Comparison of ENCODE assay signal across 20 cellular contexts in the genomic region with DNA sequence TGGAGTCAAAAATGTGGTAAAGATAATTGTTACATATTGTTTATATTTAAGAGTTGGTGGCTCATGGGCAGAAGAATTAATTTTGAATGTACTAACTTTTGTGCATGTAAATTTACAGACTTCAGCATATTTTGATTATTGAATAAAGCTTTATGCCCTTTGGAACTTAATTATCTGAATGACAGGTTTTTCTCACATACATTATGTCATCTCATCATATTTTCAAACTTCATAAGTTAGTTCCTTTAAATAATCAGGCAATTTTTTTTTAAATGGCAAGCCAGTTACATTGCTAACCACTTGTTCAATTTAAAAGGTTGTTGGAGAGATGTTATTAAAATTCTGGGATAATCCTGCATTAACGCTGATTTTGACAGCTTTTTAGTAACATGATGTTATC.
DNase-seq lines count a peak whose midpoint lies in the region; ATAC-seq, FAIRE-seq and TF ChIP-seq lines count a peak whose summit lies in the region.
"Had no signal": no experiment of that assay in that cellular context is flagged by ENCODE, and none has a peak within 500 bp of the region (broad histone marks: within the 10 kb centered on the region; RNA-seq: fewer than 3 reads in every experiment).

No MANE protein-coding gene starts in this region.

- CTCF ChIA-PET in A549 (lab: Yijun Ruan, JAX) = no interaction called here

- no peak overlapping the region for H3K4me3 ChIP-seq in A549
- H3K4me3 ChIP-seq: HAP-1 had no signal

- no peak overlapping the region for H3K4me3 Mint-ChIP-seq in activated T-cell treated with anti-CD3 and anti-CD28 coated beads, Interleukin-2, amount 50 U/mL, for 72 hours
- H3K4me3 Mint-ChIP-seq: CD4-positive, alpha-beta memory T cell; HFFc6 had no signal

- no peaks in the 10 kb centered on the region for H3K4me1 Mint-ChIP-seq in activated T-cell treated with anti-CD3 and anti-CD28 coated beads, Interleukin-2, amount 50 U/mL, for 72 hours (ENCODE audit: low read depth)
- H3K4me1 Mint-ChIP-seq: CD4-positive, alpha-beta memory T cell had no signal

- no peaks in the 10 kb centered on the region for H3K36me3 Mint-ChIP-seq in activated T-cell treated with anti-CD3 and anti-CD28 coated beads, Interleukin-2, amount 50 U/mL, for 72 hours (ENCODE audit: insufficient read depth in 2 of 2)
- H3K36me3 Mint-ChIP-seq: CD4-positive, alpha-beta memory T cell had no signal

- DNase-seq in A549 (ENCODE audit: low read depth in 1 of 2, low spot score in 1 of 2) (no peak), SIG-M5 (lab: John Stamatoyannopoulos, UW) (no peak)
- no peak for DNase-seq in activated T-cell treated with anti-CD3 and anti-CD28 coated beads, Interleukin-2, amount 50 U/mL, for 72 hours
- DNase-seq: 8988T; C1 segment of cervical spinal cord; Calu3; CD4-positive, alpha-beta memory T cell; COR-L47; DMS53; DMS79 treated with DMSO at 0.1 percent for 48 hours; GF-D8; GOT3; HFFc6 had no signal

- no peak for FAIRE-seq in A549 (lab: Jason Lieb, UNC)
- FAIRE-seq: GM12891, GM18507 had no signal

- H3K27ac ChIP-seq in A549 = no peak overlapping the region
- H3K27ac ChIP-seq in angular gyrus (ENCODE audit: low read depth, low read length) = peak overlapping the region; percentile 8
- H3K27ac ChIP-seq in layer of hippocampus (ENCODE audit: low read depth, low read length) = peak overlapping the region; percentile 25
- peak overlapping the region; percentile 31 for H3K27ac ChIP-seq in temporal lobe (ENCODE audit: low read depth, low read length)

- no peak for TF ChIP-seq EP300 in A549 (IDR thresholded peaks at IDR 0.05)

- no peaks in the 10 kb centered on the region for H3K27me3 ChIP-seq in layer of hippocampus (ENCODE audit: control insufficient read depth, insufficient read depth, low read length)

- TF ChIP-seq RAD21 in A549 (conservative IDR thresholded peaks at IDR 0.05 in 1 of 2, IDR thresholded peaks at IDR 0.05 in 1 of 2) = no peak

- no peak for TF ChIP-seq CTCF in A549 (IDR thresholded peaks at IDR 0.05)

- ATAC-seq in A549 = no peak
- no peak for ATAC-seq in HG03521 (IDR thresholded peaks at IDR 0.05; ENCODE audit: unreplicated experiment)
- ATAC-seq in activated T-cell treated with anti-CD3 and anti-CD28 coated beads, Interleukin-2, amount 50 U/mL, for 72 hours (replicated peaks in 1 of 2) = no peak

- H3K9me3 Mint-ChIP-seq in activated T-cell treated with anti-CD3 and anti-CD28 coated beads, Interleukin-2, amount 50 U/mL, for 72 hours = peaks cover 0 to 2% of the 10 kb centered on the region in 2 donors
- H3K9me3 Mint-ChIP-seq: HFFc6 had no signal

- H3K4me2 ChIP-seq in A549 = no peak overlapping the region

- WGBS in A549 (ENCODE audit: missing lambda C conversion rate) = 39% methylated on average over 1 of the region's 1 CpG

- no peaks in the 10 kb centered on the region for H3K4me1 ChIP-seq in A549

- no peak for TF ChIP-seq POLR2A in A549 (IDR thresholded peaks at IDR 0.05; ENCODE audit: low read length)

- H3K27ac Mint-ChIP-seq in activated T-cell treated with anti-CD3 and anti-CD28 coated beads, Interleukin-2, amount 50 U/mL, for 72 hours = no peak overlapping the region
- H3K27ac Mint-ChIP-seq: HFFc6 had no signal

- H3K27me3 Mint-ChIP-seq in activated T-cell treated with anti-CD3 and anti-CD28 coated beads, Interleukin-2, amount 50 U/mL, for 72 hours (ENCODE audit: low read depth) = no peaks in the 10 kb centered on the region
- H3K27me3 Mint-ChIP-seq: CD4-positive, alpha-beta memory T cell had no signal

- no peaks in the 10 kb centered on the region for H3K9me3 ChIP-seq in A549
- H3K9me3 ChIP-seq: HAP-1 had no signal

- POLR2A ChIA-PET in A549 (lab: Yijun Ruan, JAX) = no interaction called here

TF ChIP-seq in A549, 52 proteins besides CTCF, POLR2A, EP300 and RAD21:
- peak; percentile 63 for TF ChIP-seq MAFK (IDR thresholded peaks at IDR 0.05; ENCODE audit: partially characterized antibody)
- TF ChIP-seq, protein P1, sequence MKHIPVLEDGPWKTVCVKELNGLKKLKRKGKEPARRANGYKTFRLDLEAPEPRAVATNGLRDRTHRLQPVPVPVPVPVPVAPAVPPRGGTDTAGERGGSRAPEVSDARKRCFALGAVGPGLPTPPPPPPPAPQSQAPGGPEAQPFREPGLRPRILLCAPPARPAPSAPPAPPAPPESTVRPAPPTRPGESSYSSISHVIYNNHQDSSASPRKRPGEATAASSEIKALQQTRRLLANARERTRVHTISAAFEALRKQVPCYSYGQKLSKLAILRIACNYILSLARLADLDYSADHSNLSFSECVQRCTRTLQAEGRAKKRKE (CRISPR knock-in tag; IDR thresholded peaks at IDR 0.05; ENCODE audit: low read depth) = no peak

Comparison
In these comparisons a context has a peak if more than half of its experiments do, and no peak if none do; other contexts are left out.
1. H3K27ac ChIP-seq: peak in angular gyrus (single experiment), layer of hippocampus (single experiment) and temporal lobe (single experiment); none in A549 (0 of 2).